In the genomic region with DNA sequence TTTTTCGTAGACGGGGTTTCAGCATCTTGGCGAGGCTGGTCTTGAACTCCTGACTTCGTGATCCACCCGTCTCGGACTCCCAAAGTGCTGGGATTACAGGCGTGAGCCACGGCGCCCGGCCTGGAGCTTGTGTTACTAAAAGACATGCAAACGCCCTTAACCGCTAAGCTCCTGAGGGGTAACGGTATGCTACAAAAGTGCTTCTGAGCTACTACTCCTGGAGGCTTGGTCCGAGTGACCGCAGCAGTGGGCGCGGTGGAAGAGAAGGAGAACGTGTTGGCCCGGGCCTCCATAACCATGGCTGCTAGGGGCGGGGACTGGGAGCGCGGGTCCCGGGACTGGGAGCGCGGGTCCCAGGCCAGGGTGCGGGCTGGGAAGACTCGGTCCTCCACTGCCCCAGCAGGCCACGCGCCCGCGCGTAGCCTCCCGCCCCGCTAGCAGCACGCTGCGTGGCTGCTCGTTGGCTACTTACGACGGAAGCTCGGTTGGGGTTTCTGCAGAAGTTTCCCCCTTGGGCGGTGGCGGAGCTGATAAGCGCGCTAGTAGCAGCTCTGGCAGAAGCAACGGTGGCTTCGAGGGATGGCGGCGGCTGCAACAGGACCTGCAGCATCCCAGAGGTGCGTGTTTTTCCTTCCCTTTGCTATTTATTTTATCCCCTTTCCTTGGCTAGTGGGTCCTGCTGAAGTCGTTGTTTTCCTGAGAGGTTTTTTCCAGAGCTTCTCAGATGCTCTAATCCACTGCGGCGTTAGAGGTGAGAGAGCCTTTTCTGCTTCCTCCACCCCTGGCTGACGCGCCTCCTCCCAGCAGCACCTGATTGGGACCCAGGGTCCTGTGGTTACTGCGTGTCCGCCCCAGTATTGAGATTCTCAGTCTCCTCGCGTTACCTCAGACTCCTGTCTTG, we compare ENCODE assay signal across 8 cellular contexts.
DNase-seq lines count a peak whose midpoint lies in the region; ATAC-seq, FAIRE-seq and TF ChIP-seq lines count a peak whose summit lies in the region.

No MANE protein-coding gene starts in this region.

- H3K9me3 Mint-ChIP-seq in natural killer cell treated with Interleukin-12 subunit alpha and Interleukin-12 subunit beta and Interleukin-15 and Interleukin-18, amount 100 ng/mL, for 72 hours = no peaks in the 10 kb centered on the region
- no peaks in the 10 kb centered on the region for H3K9me3 Mint-ChIP-seq in stimulated activated effector memory CD8-positive, alpha-beta T cell treated with anti-CD3 and anti-CD28 coated beads, Interleukin-12 subunit alpha, Interleukin-12 subunit beta, amount 100 ng/mL, for 72 hours

- H3K27ac Mint-ChIP-seq in natural killer cell treated with Interleukin-12 subunit alpha and Interleukin-12 subunit beta and Interleukin-15 and Interleukin-18, amount 100 ng/mL, for 72 hours = peak overlapping the region; percentile 76 to 89
- peak overlapping the region; percentile 88 for H3K27ac Mint-ChIP-seq in stimulated activated effector memory CD8-positive, alpha-beta T cell treated with anti-CD3 and anti-CD28 coated beads, Interleukin-12 subunit alpha, Interleukin-12 subunit beta, amount 100 ng/mL, for 72 hours

- peaks cover 0 to 2% of the 10 kb centered on the region in 2 donors for H3K27me3 Mint-ChIP-seq in natural killer cell treated with Interleukin-12 subunit alpha and Interleukin-12 subunit beta and Interleukin-15 and Interleukin-18, amount 100 ng/mL, for 72 hours

- no peak for TF ChIP-seq CTCF in fibroblast of the aortic adventitia (IDR thresholded peaks at IDR 0.05; ENCODE audit: insufficient read depth, low read length)

- no peak for TF ChIP-seq RAD21 in Ishikawa (IDR thresholded peaks at IDR 0.05; ENCODE audit: low read depth)

- DNase-seq in SHP77 (lab: John Stamatoyannopoulos, UW) (peak; percentile 60 to 73), activated gamma-delta T cell (lab: John Stamatoyannopoulos, UW) (peak; percentile 47), fibroblast of the aortic adventitia (ENCODE audit: low read depth) (peak; percentile 64)
- DNase-seq in natural killer cell treated with Interleukin-12 subunit alpha and Interleukin-12 subunit beta and Interleukin-15 and Interleukin-18, amount 100 ng/mL, for 72 hours (ENCODE audit: low spot score) = peak; percentile 89
- peak; percentile 52 to 87 for DNase-seq in stimulated activated effector memory CD8-positive, alpha-beta T cell treated with anti-CD3 and anti-CD28 coated beads, Interleukin-12 subunit alpha, Interleukin-12 subunit beta, amount 100 ng/mL, for 72 hours (ENCODE audit: low spot score in 2 of 2)

- 0 out of 2 replicates have a peak, but pooled peaks have one; percentile 17 for TF ChIP-seq EP300 in Ishikawa (IDR thresholded peaks at IDR 0.05; ENCODE audit: borderline replicate concordance)

- ATAC-seq in natural killer cell treated with Interleukin-12 subunit alpha and Interleukin-12 subunit beta and Interleukin-15 and Interleukin-18, amount 100 ng/mL, for 72 hours = peak; percentile 96 to 97
- peak; percentile 95 for ATAC-seq in stimulated activated effector memory CD8-positive, alpha-beta T cell treated with anti-CD3 and anti-CD28 coated beads, Interleukin-12 subunit alpha, Interleukin-12 subunit beta, amount 100 ng/mL, for 72 hours
- ATAC-seq in HG03135 (IDR thresholded peaks at IDR 0.05; ENCODE audit: unreplicated experiment) = no peak

- peak overlapping the region; percentile 98 for H3K4me3 Mint-ChIP-seq in natural killer cell treated with Interleukin-12 subunit alpha and Interleukin-12 subunit beta and Interleukin-15 and Interleukin-18, amount 100 ng/mL, for 72 hours
- peak overlapping the region; percentile 86 for H3K4me3 Mint-ChIP-seq in stimulated activated effector memory CD8-positive, alpha-beta T cell treated with anti-CD3 and anti-CD28 coated beads, Interleukin-12 subunit alpha, Interleukin-12 subunit beta, amount 100 ng/mL, for 72 hours

- no peaks in the 10 kb centered on the region for H3K36me3 Mint-ChIP-seq in natural killer cell treated with Interleukin-12 subunit alpha and Interleukin-12 subunit beta and Interleukin-15 and Interleukin-18, amount 100 ng/mL, for 72 hours
- no peaks in the 10 kb centered on the region for H3K36me3 Mint-ChIP-seq in stimulated activated effector memory CD8-positive, alpha-beta T cell treated with anti-CD3 and anti-CD28 coated beads, Interleukin-12 subunit alpha, Interleukin-12 subunit beta, amount 100 ng/mL, for 72 hours

- peaks cover 18 to 19% of the 10 kb centered on the region in 2 donors for H3K4me1 Mint-ChIP-seq in natural killer cell treated with Interleukin-12 subunit alpha and Interleukin-12 subunit beta and Interleukin-15 and Interleukin-18, amount 100 ng/mL, for 72 hours (ENCODE audit: low read depth in 2 of 2)
- peaks cover 27% of the 10 kb centered on the region for H3K4me1 Mint-ChIP-seq in stimulated activated effector memory CD8-positive, alpha-beta T cell treated with anti-CD3 and anti-CD28 coated beads, Interleukin-12 subunit alpha, Interleukin-12 subunit beta, amount 100 ng/mL, for 72 hours

- FAIRE-seq in G401.6 (lab: Jason Lieb, UNC) = peak; percentile 88

- H3K4me3 ChIP-seq in fibroblast of the aortic adventitia (ENCODE audit: low read depth, low read length) = peak overlapping the region; percentile 66

TF ChIP-seq in Ishikawa, 13 proteins besides CTCF, POLR2A, EP300 and RAD21:
- TF ChIP-seq CREB1 (IDR thresholded peaks at IDR 0.05; ENCODE audit: low read depth) = no peak
- no peak for TF ChIP-seq FOXM1 (IDR thresholded peaks at IDR 0.05; ENCODE audit: borderline replicate concordance, low read depth)
- no peak for TF ChIP-seq EGR1 (IDR thresholded peaks at IDR 0.05)
- TF ChIP-seq TAF1 (IDR thresholded peaks at IDR 0.05; ENCODE audit: low read depth) = peak; percentile 69; the same call in 1 of the 2 replicates
- peak; percentile 25; the same call in 1 of the 2 replicates for TF ChIP-seq ZBTB7A (IDR thresholded peaks at IDR 0.05; ENCODE audit: low read depth)
- TF ChIP-seq, protein P1, sequence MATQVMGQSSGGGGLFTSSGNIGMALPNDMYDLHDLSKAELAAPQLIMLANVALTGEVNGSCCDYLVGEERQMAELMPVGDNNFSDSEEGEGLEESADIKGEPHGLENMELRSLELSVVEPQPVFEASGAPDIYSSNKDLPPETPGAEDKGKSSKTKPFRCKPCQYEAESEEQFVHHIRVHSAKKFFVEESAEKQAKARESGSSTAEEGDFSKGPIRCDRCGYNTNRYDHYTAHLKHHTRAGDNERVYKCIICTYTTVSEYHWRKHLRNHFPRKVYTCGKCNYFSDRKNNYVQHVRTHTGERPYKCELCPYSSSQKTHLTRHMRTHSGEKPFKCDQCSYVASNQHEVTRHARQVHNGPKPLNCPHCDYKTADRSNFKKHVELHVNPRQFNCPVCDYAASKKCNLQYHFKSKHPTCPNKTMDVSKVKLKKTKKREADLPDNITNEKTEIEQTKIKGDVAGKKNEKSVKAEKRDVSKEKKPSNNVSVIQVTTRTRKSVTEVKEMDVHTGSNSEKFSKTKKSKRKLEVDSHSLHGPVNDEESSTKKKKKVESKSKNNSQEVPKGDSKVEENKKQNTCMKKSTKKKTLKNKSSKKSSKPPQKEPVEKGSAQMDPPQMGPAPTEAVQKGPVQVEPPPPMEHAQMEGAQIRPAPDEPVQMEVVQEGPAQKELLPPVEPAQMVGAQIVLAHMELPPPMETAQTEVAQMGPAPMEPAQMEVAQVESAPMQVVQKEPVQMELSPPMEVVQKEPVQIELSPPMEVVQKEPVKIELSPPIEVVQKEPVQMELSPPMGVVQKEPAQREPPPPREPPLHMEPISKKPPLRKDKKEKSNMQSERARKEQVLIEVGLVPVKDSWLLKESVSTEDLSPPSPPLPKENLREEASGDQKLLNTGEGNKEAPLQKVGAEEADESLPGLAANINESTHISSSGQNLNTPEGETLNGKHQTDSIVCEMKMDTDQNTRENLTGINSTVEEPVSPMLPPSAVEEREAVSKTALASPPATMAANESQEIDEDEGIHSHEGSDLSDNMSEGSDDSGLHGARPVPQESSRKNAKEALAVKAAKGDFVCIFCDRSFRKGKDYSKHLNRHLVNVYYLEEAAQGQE (IDR thresholded peaks at IDR 0.05; ENCODE audit: low read depth) = no peak
- TF ChIP-seq, protein P2, sequence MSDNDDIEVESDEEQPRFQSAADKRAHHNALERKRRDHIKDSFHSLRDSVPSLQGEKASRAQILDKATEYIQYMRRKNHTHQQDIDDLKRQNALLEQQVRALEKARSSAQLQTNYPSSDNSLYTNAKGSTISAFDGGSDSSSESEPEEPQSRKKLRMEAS (IDR thresholded peaks at IDR 0.05) = peak; percentile 97
- no peak for TF ChIP-seq TEAD4 (IDR thresholded peaks at IDR 0.05)
- TF ChIP-seq, protein P3, sequence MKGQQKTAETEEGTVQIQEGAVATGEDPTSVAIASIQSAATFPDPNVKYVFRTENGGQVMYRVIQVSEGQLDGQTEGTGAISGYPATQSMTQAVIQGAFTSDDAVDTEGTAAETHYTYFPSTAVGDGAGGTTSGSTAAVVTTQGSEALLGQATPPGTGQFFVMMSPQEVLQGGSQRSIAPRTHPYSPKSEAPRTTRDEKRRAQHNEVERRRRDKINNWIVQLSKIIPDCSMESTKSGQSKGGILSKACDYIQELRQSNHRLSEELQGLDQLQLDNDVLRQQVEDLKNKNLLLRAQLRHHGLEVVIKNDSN (IDR thresholded peaks at IDR 0.05) = no peak; the same call in 1 of the 2 replicates
- peak; percentile 76 for TF ChIP-seq YY1 (IDR thresholded peaks at IDR 0.05; ENCODE audit: low read depth)
